12 cellular contexts compared by ENCODE assay signal in genomic region chr2:8552264-8552913, GRCh38.
DNase-seq lines count a peak whose midpoint lies in the region; ATAC-seq and TF ChIP-seq lines count a peak whose summit lies in the region.
"Had no signal": no experiment of that assay in that cellular context is flagged by ENCODE, and none has a peak within 500 bp of the region (broad histone marks: within the 10 kb centered on the region; RNA-seq: fewer than 3 reads in every experiment).

No MANE protein-coding gene starts in this region.

- no peaks in the 10 kb centered on the region for H3K36me3 ChIP-seq in SK-N-SH (replicated peaks in 1 of 2; ENCODE audit: control insufficient read depth in 1 of 2, insufficient read depth in 2 of 2, low read length in 1 of 2)
- H3K36me3 ChIP-seq: vagina had no signal

- DNase-seq in activated CD8-positive, alpha-beta memory T cell treated with anti-CD3 and anti-CD28 coated beads for 24 hours, result peak; percentile 54
- DNase-seq in activated CD8-positive, alpha-beta memory T cell treated with anti-CD3 and anti-CD28 coated beads, Interleukin-2, amount 50 U/mL, for 4 hours, result no peak
- DNase-seq in NCI-H526 (lab: John Stamatoyannopoulos, UW) (peak; percentile 85 to 96), retina (peak; percentile 1), SK-N-SH (no peak), 8988T (no peak)
- DNase-seq: activated CD4-positive, alpha-beta T cell treated with anti-CD3 and anti-CD28 coated beads, Interleukin-2, amount 50 U/mL, for 4 hours; NCI-H446 treated with DMSO at 0.1 percent for 48 hours had no signal

- no peaks in the 10 kb centered on the region for H4K20me1 ChIP-seq in SK-N-SH (ENCODE audit: insufficient read depth)

- no peaks in the 10 kb centered on the region for H3K9me3 ChIP-seq in SK-N-SH
- H3K9me3 ChIP-seq: vagina had no signal

- peak; percentile 44 for ATAC-seq in GM21786 (IDR thresholded peaks at IDR 0.05; ENCODE audit: unreplicated experiment)
- ATAC-seq in HG03097 (IDR thresholded peaks at IDR 0.05; ENCODE audit: low FRiP score, unreplicated experiment), result no peak
- ATAC-seq: A549 had no signal

- no peak for TF ChIP-seq CTCF in SK-N-SH (IDR thresholded peaks at IDR 0.05)

- peaks cover 0 to 5% of the 10 kb centered on the region in 2 experiments; a peak in 1 of 4 replicates for H3K4me1 ChIP-seq in SK-N-SH (ENCODE audit: control insufficient read depth in 1 of 2, insufficient read depth in 2 of 2, low read depth in 1 of 2, low read length in 1 of 2)
- H3K4me1 ChIP-seq: A549, vagina had no signal

- 0 out of 2 replicates have a peak, but pooled peaks cover 3% of the 10 kb centered on the region for H3K9me2 ChIP-seq in SK-N-SH

- CTCF ChIA-PET in SK-N-SH (lab: Yijun Ruan, JAX), result interaction anchor here (1.6 kb wide), 1 partner anchor 13 kb away, joined by 5 read pairs; no protein-coding TSS in a partner anchor

- no peak overlapping the region for H3K4me3 ChIP-seq in SK-N-SH (ENCODE audit: low read depth in 2 of 2, low read length in 1 of 2)
- H3K4me3 ChIP-seq: A549, vagina had no signal

- H2AFZ ChIP-seq in SK-N-SH (ENCODE audit: low read depth), result no peak overlapping the region

- no peaks in the 10 kb centered on the region for H3K27me3 ChIP-seq in SK-N-SH (ENCODE audit: insufficient read depth)
- H3K27me3 ChIP-seq: vagina had no signal

- no peaks in the 10 kb centered on the region for H3F3A ChIP-seq in SK-N-SH (replicated peaks; ENCODE audit: insufficient read depth)

- TF ChIP-seq RAD21 in SK-N-SH (IDR thresholded peaks at IDR 0.05; ENCODE audit: low read length), result no peak

- H3K9ac ChIP-seq in SK-N-SH, result no peak overlapping the region

- TF ChIP-seq EP300 in SK-N-SH (IDR thresholded peaks at IDR 0.05; ENCODE audit: borderline replicate concordance in 1 of 2, low read depth in 1 of 2, low read length in 1 of 2), result no peak

- H3K4me2 ChIP-seq in SK-N-SH, result no peak overlapping the region
- H3K4me2 ChIP-seq: A549 had no signal

- no peak overlapping the region for H3K27ac ChIP-seq in SK-N-SH (ENCODE audit: low read depth in 2 of 2, low read length in 1 of 2)
- H3K27ac ChIP-seq: A549, vagina had no signal

- no peaks in the 10 kb centered on the region for H3K79me2 ChIP-seq in SK-N-SH (ENCODE audit: insufficient read depth)

- WGBS in SK-N-SH (ENCODE audit: low lambda C conversion rate), result 92% methylated on average over 18 of the region's 18 CpGs

- POLR2A ChIA-PET in SK-N-SH (lab: Yijun Ruan, JAX), result no interaction called here

TF ChIP-seq in SK-N-SH, 30 proteins besides CTCF, POLR2A, EP300 and RAD21:
- TF ChIP-seq MEF2A (IDR thresholded peaks at IDR 0.05; ENCODE audit: borderline replicate concordance, low read depth) (no peak), TEAD4 (IDR thresholded peaks at IDR 0.05; ENCODE audit: borderline replicate concordance, insufficient read depth) (no peak), YY1 (IDR thresholded peaks at IDR 0.05; ENCODE audit: low read depth) (no peak), POLR2AphosphoS5 (IDR thresholded peaks at IDR 0.05; ENCODE audit: low read depth, low read length) (no peak)
TF ChIP-seq in SK-N-SH: peak in this region for 0.

Comparison
In these comparisons a context has a peak if more than half of its experiments do, and no peak if none do; other contexts are left out.
1. DNase-seq: peak in activated CD8-positive, alpha-beta memory T cell treated with anti-CD3 and anti-CD28 coated beads for 24 hours (single experiment), NCI-H526 (2 of 2) and retina (single experiment); none in activated CD8-positive, alpha-beta memory T cell treated with anti-CD3 and anti-CD28 coated beads, Interleukin-2, amount 50 U/mL, for 4 hours (single experiment), SK-N-SH (single experiment) and 8988T (single experiment).